In genomic region chr13:20721454-20722357, GRCh38 we compare ENCODE assay signal across 8 cellular contexts. TPM values are rescaled to one million over a fixed set of nuclear protein-coding genes. Genes with fewer than 3 reads are reported as not detected.
DNase-seq lines count a peak whose midpoint lies in the region; ATAC-seq and TF ChIP-seq lines count a peak whose summit lies in the region.

No MANE protein-coding gene starts in this region.

- H3K4me3 ChIP-seq in colonic mucosa (peak overlapping the region; percentile 35), thoracic aorta (peak overlapping the region; percentile 68)

- ATAC-seq in left lobe of liver = peak; percentile 36
- ATAC-seq in thoracic aorta (ENCODE audit: insufficient number of reproducible peaks, low FRiP score, low read depth) = no peak
- ATAC-seq in HG02884 (IDR thresholded peaks at IDR 0.05; ENCODE audit: unreplicated experiment) = no peak

- H3K27ac ChIP-seq in colonic mucosa = no peak overlapping the region
- H3K27ac ChIP-seq in thoracic aorta = no peak overlapping the region

- H3K36me3 ChIP-seq in colonic mucosa (no peaks in the 10 kb centered on the region), thoracic aorta (no peaks in the 10 kb centered on the region)

- intact Hi-C loops in colonic mucosa (cut with DNase I) = no loop called here

- DNase-seq in DMS153 (lab: John Stamatoyannopoulos, UW) (peak; percentile 39), NCI-H1694 treated with DMSO at 0.1 percent for 48 hours (lab: John Stamatoyannopoulos, UW) (peak; percentile 8), colonic mucosa (peak; percentile 37), left lobe of liver (ENCODE audit: low spot score) (no peak), thoracic aorta (ENCODE audit: low spot score) (no peak), GF-D8 (lab: John Stamatoyannopoulos, UW) (no peak), MV-4-11 (lab: John Stamatoyannopoulos, UW) (no peak)

- peak overlapping the region; percentile 12 to 30 for H3K9ac ChIP-seq in colonic mucosa (ENCODE audit: low read depth in 2 of 2, low read length in 2 of 2)

- no peak for TF ChIP-seq CTCF in colonic mucosa (IDR thresholded peaks at IDR 0.05)
- TF ChIP-seq CTCF in thoracic aorta (IDR thresholded peaks at IDR 0.05) = peak; percentile 13

- no peaks in the 10 kb centered on the region for H3K4me1 ChIP-seq in colonic mucosa
- peaks cover 6 to 15% of the 10 kb centered on the region in 2 donors for H3K4me1 ChIP-seq in thoracic aorta (ENCODE audit: control insufficient read depth in 1 of 2, low read depth in 2 of 2)

- no peaks in the 10 kb centered on the region for H3K27me3 ChIP-seq in colonic mucosa
- no peaks in the 10 kb centered on the region for H3K27me3 ChIP-seq in thoracic aorta (replicated peaks; ENCODE audit: insufficient read depth)

- no peaks in the 10 kb centered on the region for H3K9me3 ChIP-seq in colonic mucosa
- no peaks in the 10 kb centered on the region for H3K9me3 ChIP-seq in thoracic aorta

RNA-seq across cellular contexts. Expression of gene IL17D, which starts 18.2 kb away (rescaled TPM):
- under 1 TPM; 0.49 to 0.93 TPM for total RNA-seq in colonic mucosa
- total RNA-seq in left lobe of liver = 0.45 TPM
- total RNA-seq in thoracic aorta = 10 to 100 TPM in 1 of 2 donors, 1 to 10 TPM in 1; 6.6 to 10.3 TPM

RNA-seq across cellular contexts. Expression of gene EEF1AKMT1, which starts 52.1 kb away (rescaled TPM):
- 1 to 10 TPM; 4.8 to 5.2 TPM for total RNA-seq in colonic mucosa
- 7.7 TPM for total RNA-seq in left lobe of liver
- 10 to 100 TPM in 1 of 2 donors, 1 to 10 TPM in 1; 8.4 to 12.7 TPM for total RNA-seq in thoracic aorta

Comparison
In these comparisons a context has a peak if more than half of its experiments do, and no peak if none do; other contexts are left out.
1. DNase-seq: peak in DMS153 (single experiment), NCI-H1694 treated with DMSO at 0.1 percent for 48 hours (single experiment) and colonic mucosa (single experiment); none in left lobe of liver (single experiment), thoracic aorta (single experiment), GF-D8 (single experiment) and MV-4-11 (single experiment).